1 cellular context compared by ENCODE assay signal in genomic region chr11:13098890-13099289, GRCh38.
TF ChIP-seq lines count a peak whose summit lies in the region.

No MANE protein-coding gene starts in this region.

TF ChIP-seq in GM12878, 131 proteins besides CTCF, POLR2A, EP300 and RAD21 (continued from another document):
- no peak for TF ChIP-seq CUX1 (IDR thresholded peaks at IDR 0.05; ENCODE audit: insufficient replicate concordance, low read depth, low read length)
- no peak for TF ChIP-seq RB1 (IDR thresholded peaks at IDR 0.05; ENCODE audit: borderline replicate concordance)
- no peak for TF ChIP-seq SIN3A (IDR thresholded peaks at IDR 0.05; ENCODE audit: low read depth, low read length)
